ENCODE assay signal across 8 cellular contexts in genomic region chr15:92922405-92923002, GRCh38. TPM values are rescaled to one million over a fixed set of nuclear protein-coding genes. Genes with fewer than 3 reads are reported as not detected.
DNase-seq lines count a peak whose midpoint lies in the region; ATAC-seq and TF ChIP-seq lines count a peak whose summit lies in the region.

No MANE protein-coding gene starts in this region.

- peak overlapping the region; percentile 73 for H3K27ac ChIP-seq in cardiac muscle cell
- peak overlapping the region; percentile 86 for H3K27ac ChIP-seq in RWPE2 (ENCODE audit: poor library complexity, severe bottlenecking)
- peak overlapping the region; percentile 77 for H3K27ac ChIP-seq in urinary bladder (ENCODE audit: low read depth)

- no peaks in the 10 kb centered on the region for H3K27me3 ChIP-seq in cardiac muscle cell
- H3K27me3 ChIP-seq in RWPE2 (ENCODE audit: insufficient read depth, poor library complexity, severe bottlenecking) = no peaks in the 10 kb centered on the region

- H3K4me1 ChIP-seq in cardiac muscle cell (ENCODE audit: low read depth) = peaks cover 37% of the 10 kb centered on the region
- H3K4me1 ChIP-seq in RWPE2 (ENCODE audit: insufficient read depth, poor library complexity, severe bottlenecking) = peaks cover 49% of the 10 kb centered on the region
- H3K4me1 ChIP-seq in urinary bladder (ENCODE audit: insufficient read depth) = peaks cover 2% of the 10 kb centered on the region

- TF ChIP-seq CTCF in cardiac muscle cell (IDR thresholded peaks at IDR 0.05; ENCODE audit: low read depth, low read length) (no peak), RWPE2 (IDR thresholded peaks at IDR 0.05; ENCODE audit: poor library complexity, severe bottlenecking) (no peak)

- intact Hi-C loops in cardiac septum (cut with DNase I) = loop anchor here (10.0 kb wide), 1 partner anchor 52 kb away; no protein-coding TSS in a partner anchor
- intact Hi-C loops in left colon (cut with DNase I, micrococcal nuclease) = no loop called here

- 68% methylated on average over 5 of the region's 5 CpGs for WGBS in urinary bladder

- DNase-seq in cardiac muscle cell (ENCODE audit: low read depth in 1 of 2, low spot score in 1 of 2) (no peak), cardiac septum (ENCODE audit: low spot score) (no peak), RWPE2 (ENCODE audit: low spot score) (no peak), left colon (no peak), DMS53 (lab: John Stamatoyannopoulos, UW) (no peak), NCI-H748 treated with DMSO at 0.1 percent for 48 hours (lab: John Stamatoyannopoulos, UW) (no peak), NCI-H345 treated with DMSO at 0.1 percent for 48 hours (lab: John Stamatoyannopoulos, UW; ENCODE audit: unreplicated experiment) (no peak)

- no peak overlapping the region for H3K4me3 ChIP-seq in cardiac muscle cell
- H3K4me3 ChIP-seq in RWPE2 (ENCODE audit: severe bottlenecking) = no peak overlapping the region
- H3K4me3 ChIP-seq in urinary bladder (ENCODE audit: low read depth, low read length) = no peak overlapping the region

- no peak for ATAC-seq in RWPE2 (ENCODE audit: low read depth)
- peak; percentile 6 for ATAC-seq in left colon

- H3K9me3 ChIP-seq in cardiac muscle cell (ENCODE audit: low read depth) (no peaks in the 10 kb centered on the region), RWPE2 (ENCODE audit: severe bottlenecking) (no peaks in the 10 kb centered on the region)

- H3K36me3 ChIP-seq in cardiac muscle cell = peaks cover 39% of the 10 kb centered on the region
- H3K36me3 ChIP-seq in RWPE2 (ENCODE audit: low read depth) = peaks cover 83% of the 10 kb centered on the region
- peaks cover 2% of the 10 kb centered on the region for H3K36me3 ChIP-seq in urinary bladder (ENCODE audit: insufficient read depth)

RNA-seq across cellular contexts. Expression of gene CHD2, which starts 22.4 kb away (rescaled TPM):
- total RNA-seq in cardiac muscle cell (49.5 and 118 TPM in 2 replicates), cardiac septum (59.5 TPM), left colon (10 to 100 TPM; 85.7 to 86.9 TPM), urinary bladder (210 TPM)
- polyA plus RNA-seq in cardiac muscle cell (60.8 and 90.6 TPM in 2 replicates), urinary bladder (29.9 TPM)
